ENCODE assay signal across 13 cellular contexts in the genomic region with DNA sequence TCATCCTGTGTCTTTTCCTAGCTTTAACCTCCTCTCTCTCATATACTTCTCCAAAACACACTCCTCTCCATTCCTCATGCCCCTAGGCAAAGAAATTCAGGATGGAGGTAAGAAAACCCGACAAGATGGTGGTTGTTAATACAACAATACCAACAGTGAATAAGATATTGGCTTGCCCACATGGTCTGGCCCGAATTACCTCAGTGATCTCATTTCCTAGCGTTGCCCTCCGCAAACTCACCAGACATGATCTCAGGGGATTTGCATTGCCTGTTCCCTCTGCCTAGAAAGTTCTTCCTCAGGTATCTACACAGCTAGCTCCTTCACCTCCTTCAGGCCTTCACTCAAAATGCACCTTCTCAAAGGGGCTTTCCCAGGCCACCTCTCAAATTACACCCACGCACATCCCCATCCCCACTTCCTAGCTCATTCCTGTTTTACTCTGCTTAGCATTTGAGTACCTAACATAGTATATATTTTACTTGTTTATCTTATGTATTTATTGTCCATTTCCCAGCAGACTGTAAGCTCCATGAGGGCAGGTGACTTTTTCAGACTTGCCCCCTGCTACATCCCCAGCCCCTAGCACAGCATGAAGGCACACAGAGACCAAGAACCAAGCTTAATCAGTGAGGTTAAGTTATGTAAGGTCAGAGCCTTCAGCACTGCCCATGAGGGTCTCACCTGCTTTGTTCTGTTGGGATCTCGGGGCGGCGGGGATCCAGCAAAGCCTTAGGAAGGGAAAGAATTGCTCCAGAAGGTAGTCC. TPM values are rescaled to one million over a fixed set of nuclear protein-coding genes. Genes with fewer than 3 reads are reported as not detected.
A peak's percentile ranks its signal among the peaks of the same experiment; 100 is the strongest.
DNase-seq lines count a peak whose midpoint lies in the region; TF ChIP-seq lines count a peak whose summit lies in the region.
"Had no signal": no experiment of that assay in that cellular context is flagged by ENCODE, and none has a peak within 500 bp of the region (broad histone marks: within the 10 kb centered on the region; RNA-seq: fewer than 3 reads in every experiment).

No MANE protein-coding gene starts in this region.

- no peaks in the 10 kb centered on the region for H3K9me3 Mint-ChIP-seq in T-helper 2 cell treated with Interferon-gamma antibody and Interleukin-4, amounts not matched to agents 5 μg/mL and 100 μg/mL, for 36 hours
- H3K9me3 Mint-ChIP-seq in activated T-helper 2 cell treated with anti-CD3 and anti-CD28 coated beads, Interferon-gamma antibody, Interleukin-2, Interleukin-4, amounts not matched to agents 10 μg/mL and 5 μg/mL and 100 μg/mL, durations not matched to agents 14 hours and 24 hours and 36 hours: no peaks in the 10 kb centered on the region
- no peaks in the 10 kb centered on the region for H3K9me3 Mint-ChIP-seq in nephron progenitor cell

- H3K4me3 Mint-ChIP-seq in T-helper 2 cell treated with Interferon-gamma antibody and Interleukin-4, amounts not matched to agents 5 μg/mL and 100 μg/mL, for 36 hours: no peak overlapping the region
- H3K4me3 Mint-ChIP-seq in activated T-helper 2 cell treated with anti-CD3 and anti-CD28 coated beads, Interferon-gamma antibody, Interleukin-2, Interleukin-4, amounts not matched to agents 10 μg/mL and 5 μg/mL and 100 μg/mL, durations not matched to agents 14 hours and 24 hours and 36 hours (ENCODE audit: low read depth): no peak overlapping the region
- no peak overlapping the region for H3K4me3 Mint-ChIP-seq in nephron progenitor cell

- peaks cover 9% of the 10 kb centered on the region; the same call in 1 of the 2 replicates for H3K36me3 ChIP-seq in MM.1S (replicated peaks; ENCODE audit: insufficient read depth, low read length)
- H3K36me3 ChIP-seq: colonic mucosa had no signal

- H4K20me1 ChIP-seq in MM.1S (ENCODE audit: insufficient read depth, low read length): no peaks in the 10 kb centered on the region

- peak overlapping the region; percentile 38 for H3K27ac Mint-ChIP-seq in T-helper 2 cell treated with Interferon-gamma antibody and Interleukin-4, amounts not matched to agents 5 μg/mL and 100 μg/mL, for 36 hours
- peak overlapping the region; percentile 39 for H3K27ac Mint-ChIP-seq in activated T-helper 2 cell treated with anti-CD3 and anti-CD28 coated beads, Interferon-gamma antibody, Interleukin-2, Interleukin-4, amounts not matched to agents 10 μg/mL and 5 μg/mL and 100 μg/mL, durations not matched to agents 14 hours and 24 hours and 36 hours
- H3K27ac Mint-ChIP-seq in nephron progenitor cell: peak overlapping the region; percentile 62

- H3K9me3 ChIP-seq in MM.1S (replicated peaks; ENCODE audit: insufficient read depth, low read length): no peaks in the 10 kb centered on the region
- H3K9me3 ChIP-seq: colonic mucosa, heart left ventricle had no signal

- intact Hi-C loops in activated T-helper 2 cell treated with anti-CD3 and anti-CD28 coated beads, Interferon-gamma antibody, Interleukin-2, Interleukin-4, amounts not matched to agents 10 μg/mL and 5 μg/mL and 100 μg/mL, durations not matched to agents 14 hours and 24 hours and 36 hours (cut with micrococcal nuclease): no loop called here

- H3K4me3 ChIP-seq in GM12865 (ENCODE audit: low read depth, low read length) (no peak overlapping the region), MM.1S (ENCODE audit: low read length) (no peak overlapping the region)
- H3K4me3 ChIP-seq: colonic mucosa, heart left ventricle had no signal

- H2AFZ ChIP-seq in MM.1S (ENCODE audit: low read length): no peak overlapping the region

- no peaks in the 10 kb centered on the region for H3K4me1 ChIP-seq in MM.1S (ENCODE audit: low read length)
- H3K4me1 ChIP-seq: colonic mucosa had no signal

- H3F3A ChIP-seq in MM.1S (ENCODE audit: insufficient read depth, low read length): no peaks in the 10 kb centered on the region

- H3K27ac ChIP-seq in MM.1S (ENCODE audit: low read length): no peak overlapping the region
- H3K27ac ChIP-seq: colonic mucosa had no signal

- peaks cover 24% of the 10 kb centered on the region for H3K79me2 ChIP-seq in MM.1S (ENCODE audit: low read length)

- H3K27me3 ChIP-seq in MM.1S (replicated peaks; ENCODE audit: insufficient read depth, low read length): no peaks in the 10 kb centered on the region
- H3K27me3 ChIP-seq: colonic mucosa, heart left ventricle had no signal

- H3K36me3 Mint-ChIP-seq in T-helper 2 cell treated with Interferon-gamma antibody and Interleukin-4, amounts not matched to agents 5 μg/mL and 100 μg/mL, for 36 hours (ENCODE audit: low read depth): peaks cover 57% of the 10 kb centered on the region
- peaks cover 79% of the 10 kb centered on the region for H3K36me3 Mint-ChIP-seq in activated T-helper 2 cell treated with anti-CD3 and anti-CD28 coated beads, Interferon-gamma antibody, Interleukin-2, Interleukin-4, amounts not matched to agents 10 μg/mL and 5 μg/mL and 100 μg/mL, durations not matched to agents 14 hours and 24 hours and 36 hours (ENCODE audit: low read depth)
- peaks cover 84% of the 10 kb centered on the region for H3K36me3 Mint-ChIP-seq in nephron progenitor cell (ENCODE audit: low read depth)

- no peaks in the 10 kb centered on the region for H3K27me3 Mint-ChIP-seq in T-helper 2 cell treated with Interferon-gamma antibody and Interleukin-4, amounts not matched to agents 5 μg/mL and 100 μg/mL, for 36 hours (ENCODE audit: low read depth)
- H3K27me3 Mint-ChIP-seq in activated T-helper 2 cell treated with anti-CD3 and anti-CD28 coated beads, Interferon-gamma antibody, Interleukin-2, Interleukin-4, amounts not matched to agents 10 μg/mL and 5 μg/mL and 100 μg/mL, durations not matched to agents 14 hours and 24 hours and 36 hours (ENCODE audit: low read depth): no peaks in the 10 kb centered on the region
- H3K27me3 Mint-ChIP-seq in nephron progenitor cell (ENCODE audit: low read depth, poor library complexity): no peaks in the 10 kb centered on the region

- no peak for DNase-seq in T-helper 2 cell treated with Interferon-gamma antibody and Interleukin-4, amounts not matched to agents 5 μg/mL and 100 μg/mL, for 36 hours (ENCODE audit: low spot score)
- DNase-seq in T-helper 2 cell: no peak
- DNase-seq in GM12865 (ENCODE audit: low read depth): peak; percentile 33
- DNase-seq in activated T-helper 2 cell treated with anti-CD3 and anti-CD28 coated beads, Interferon-gamma antibody, Interleukin-2, Interleukin-4, amounts not matched to agents 10 μg/mL and 5 μg/mL and 100 μg/mL, durations not matched to agents 14 hours and 24 hours and 36 hours (ENCODE audit: low spot score): no peak
- DNase-seq in nephron progenitor cell: no peak
- DNase-seq in NCI-H2029 (lab: John Stamatoyannopoulos, UW): no peak
- no peak for DNase-seq in MM.1S
- DNase-seq in NCI-H82 (lab: John Stamatoyannopoulos, UW): no peak
- DNase-seq: activated CD8-positive, alpha-beta memory T cell treated with anti-CD3 and anti-CD28 coated beads, Interleukin-2, amount 50 U/mL, for 4 hours; colonic mucosa; NCI-H226; stimulated activated CD8-positive, alpha-beta memory T cell treated with anti-CD3 and anti-CD28 coated beads, Interleukin-4, amount 100 ng/mL, for 48 hours had no signal

- H3K4me2 ChIP-seq in MM.1S (ENCODE audit: low read depth, low read length): no peak overlapping the region

- TF ChIP-seq CTCF in GM12865 (IDR thresholded peaks at IDR 0.05; ENCODE audit: insufficient read depth, low read depth, low read length, missing control alignments) (no peak), nephron progenitor cell (IDR thresholded peaks at IDR 0.05) (no peak), MM.1S (IDR thresholded peaks at IDR 0.05; ENCODE audit: low read length) (no peak)

- peaks cover 7% of the 10 kb centered on the region for H3K4me1 Mint-ChIP-seq in T-helper 2 cell treated with Interferon-gamma antibody and Interleukin-4, amounts not matched to agents 5 μg/mL and 100 μg/mL, for 36 hours (ENCODE audit: low read depth)
- peaks cover 11% of the 10 kb centered on the region for H3K4me1 Mint-ChIP-seq in activated T-helper 2 cell treated with anti-CD3 and anti-CD28 coated beads, Interferon-gamma antibody, Interleukin-2, Interleukin-4, amounts not matched to agents 10 μg/mL and 5 μg/mL and 100 μg/mL, durations not matched to agents 14 hours and 24 hours and 36 hours (ENCODE audit: low read depth)
- H3K4me1 Mint-ChIP-seq in nephron progenitor cell: no peaks in the 10 kb centered on the region

- H3K9ac ChIP-seq in MM.1S (ENCODE audit: low read length): no peak overlapping the region

- no peaks in the 10 kb centered on the region for H3K9me2 ChIP-seq in MM.1S (replicated peaks; ENCODE audit: insufficient read depth, low read length)

RNA-seq across cellular contexts. Expression of a gene that starts 10.2 kb away (rescaled TPM):
- 156 and 160 TPM in 2 replicates for total RNA-seq in activated T-helper 2 cell treated with anti-CD3 and anti-CD28 coated beads, Interferon-gamma antibody, Interleukin-2, Interleukin-4, amounts not matched to agents 10 μg/mL and 5 μg/mL and 100 μg/mL, durations not matched to agents 14 hours and 24 hours and 36 hours

RNA-seq across cellular contexts. Expression of a gene that starts 31.1 kb away (rescaled TPM):
- total RNA-seq in activated T-helper 2 cell treated with anti-CD3 and anti-CD28 coated beads, Interferon-gamma antibody, Interleukin-2, Interleukin-4, amounts not matched to agents 10 μg/mL and 5 μg/mL and 100 μg/mL, durations not matched to agents 14 hours and 24 hours and 36 hours: 54.0 and 57.4 TPM in 2 replicates

RNA-seq across cellular contexts. Expression of a gene that starts 31.3 kb away (rescaled TPM):
- 109 and 113 TPM in 2 replicates for total RNA-seq in activated T-helper 2 cell treated with anti-CD3 and anti-CD28 coated beads, Interferon-gamma antibody, Interleukin-2, Interleukin-4, amounts not matched to agents 10 μg/mL and 5 μg/mL and 100 μg/mL, durations not matched to agents 14 hours and 24 hours and 36 hours
